Comparison of ENCODE assay signal across 29 cellular contexts in the genomic region with DNA sequence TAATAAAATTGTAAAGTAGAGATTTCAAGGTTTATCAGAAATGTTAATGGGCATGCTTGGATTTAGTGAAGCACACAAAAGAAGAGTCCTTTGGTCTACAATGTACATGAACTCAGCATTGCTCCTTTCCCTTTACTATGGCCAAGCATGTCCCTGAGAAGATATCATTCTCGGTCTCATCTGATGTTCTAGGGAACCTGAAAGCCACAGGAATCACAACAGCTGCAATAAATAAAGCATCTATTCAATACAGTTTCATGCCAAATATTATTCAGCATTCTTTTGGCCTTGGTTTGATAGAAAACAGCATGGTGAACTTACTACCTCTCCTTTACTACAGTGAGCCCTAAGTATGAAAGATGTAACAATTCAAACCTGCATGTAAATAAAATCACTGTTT.
"Had no signal": no experiment of that assay in that cellular context is flagged by ENCODE, and none has a peak within 500 bp of the region (broad histone marks: within the 10 kb centered on the region; RNA-seq: fewer than 3 reads in every experiment).

No MANE protein-coding gene starts in this region.

- H3K27me3 ChIP-seq: adrenal gland, ascending aorta, breast epithelium, cardiac muscle cell, colonic mucosa had no signal

- H3K4me1 ChIP-seq: breast epithelium, colonic mucosa had no signal

- H3K4me3 ChIP-seq: adrenal gland, ascending aorta, breast epithelium, cardiac muscle cell, colonic mucosa had no signal

- ATAC-seq: activated CD4-positive, alpha-beta T cell treated with anti-CD3 and anti-CD28 coated beads for 36 hours; activated CD8-positive, alpha-beta memory T cell treated with anti-CD3 and anti-CD28 coated beads, Interleukin-2, amount 10 ng/mL, durations not matched to agents 7 days and 5 days; activated CD8-positive, alpha-beta T cell treated with anti-CD3 and anti-CD28 coated beads, Interleukin-2, amount 10 ng/mL, durations not matched to agents 7 days and 5 days; activated naive CD8-positive, alpha-beta T cell treated with anti-CD3 and anti-CD28 coated beads, Interleukin-2, amount 50 U/mL, for 24 hours; esophagus mucosa; T-helper 17 cell had no signal

- H3K9me3 ChIP-seq: adrenal gland, colonic mucosa had no signal

- DNase-seq: activated CD4-positive, alpha-beta memory T cell treated with anti-CD3 and anti-CD28 coated beads for 36 hours; activated CD4-positive, alpha-beta T cell treated with anti-CD3 and anti-CD28 coated beads for 36 hours; activated CD4-positive, alpha-beta T cell treated with anti-CD3 and anti-CD28 coated beads, Interleukin-2, amount 10 ng/mL, durations not matched to agents 24 days and 14 days; activated CD4-positive, CD25-positive, alpha-beta regulatory T cell; activated CD4-positive, CD25-positive, alpha-beta regulatory T cell treated with anti-CD3 and anti-CD28 coated beads, Interleukin-2, amount 50 U/mL, for 72 hours; activated CD8-positive, alpha-beta memory T cell treated with anti-CD3 and anti-CD28 coated beads, Interleukin-2, amount 10 ng/mL, durations not matched to agents 7 days and 5 days; activated CD8-positive, alpha-beta memory T cell treated with anti-CD3 and anti-CD28 coated beads, Interleukin-2, amount 50 U/mL, for 4 hours; activated CD8-positive, alpha-beta T cell treated with anti-CD3 and anti-CD28 coated beads, Interleukin-2, amount 10 ng/mL, durations not matched to agents 7 days and 5 days; activated effector memory CD4-positive, alpha-beta T cell treated with anti-CD3 and anti-CD28 coated beads, Interleukin-2, amount 50 U/mL, for 16 hours; activated naive CD4-positive, alpha-beta T cell treated with anti-CD3 and anti-CD28 coated beads for 36 hours; activated naive CD8-positive, alpha-beta T cell treated with anti-CD3 and anti-CD28 coated beads for 36 hours; activated naive CD8-positive, alpha-beta T cell treated with anti-CD3 and anti-CD28 coated beads, Interleukin-2, amount 50 U/mL, for 24 hours; activated T-cell treated with anti-CD3 and anti-CD28 coated beads, Interleukin-2, amount 50 U/mL, for 1 hour; activated T-cell treated with anti-CD3 and anti-CD28 coated beads, Interleukin-2, amount 50 U/mL, for 48 hours; adrenal gland; amygdala; central memory CD4-positive, alpha-beta T cell; cerebellar nuclear complex; colonic mucosa; effector memory CD4-positive, alpha-beta T cell; endodermal cell; foreskin fibroblast; head of caudate nucleus; T-helper 1 cell; T-helper 17 cell had no signal

- H3K36me3 ChIP-seq: adrenal gland, ascending aorta, breast epithelium, cardiac muscle cell, colonic mucosa had no signal

- H3K27ac ChIP-seq: adrenal gland, breast epithelium, cardiac muscle cell, colonic mucosa had no signal
